In the genomic region with DNA sequence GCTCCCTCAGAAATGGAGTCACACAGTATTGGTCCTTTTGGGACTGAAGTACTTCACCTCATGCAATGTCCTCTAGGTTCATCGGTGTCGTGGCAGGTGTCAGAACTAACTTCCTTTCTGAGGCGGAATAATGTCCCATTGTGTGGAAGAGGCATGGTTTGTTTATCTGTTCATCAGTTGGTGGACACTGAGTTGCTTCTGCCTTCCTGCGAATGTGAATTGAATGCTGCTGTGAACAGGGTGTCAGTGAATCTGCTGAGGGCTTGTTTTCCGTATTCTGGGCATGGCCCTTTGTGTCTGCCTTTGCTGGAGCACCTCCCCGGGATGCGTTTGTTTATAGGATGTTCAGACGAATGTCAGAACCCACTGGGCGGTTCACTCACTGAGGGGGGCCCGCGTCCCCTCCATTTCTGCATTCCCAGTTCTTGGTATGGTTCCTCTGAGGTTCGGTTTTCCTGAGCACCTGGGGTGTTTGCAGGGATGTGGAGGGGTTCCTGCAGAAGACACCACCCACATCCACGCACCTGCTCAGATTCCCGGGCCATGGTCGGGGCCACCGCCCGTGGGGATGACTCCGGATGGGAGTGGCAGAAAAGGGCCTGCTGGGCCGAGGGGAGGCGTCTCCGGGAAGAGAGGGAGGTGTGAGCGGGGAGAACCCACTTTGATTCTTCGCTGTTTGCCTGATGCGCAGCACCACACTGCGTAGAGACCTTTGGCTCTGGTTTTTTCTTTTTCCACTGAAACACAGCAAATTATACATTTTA, we compare ENCODE assay signal across 18 cellular contexts. TPM values are rescaled to one million over a fixed set of nuclear protein-coding genes. Genes with fewer than 3 reads are reported as not detected.
DNase-seq lines count a peak whose midpoint lies in the region; ATAC-seq, FAIRE-seq and TF ChIP-seq lines count a peak whose summit lies in the region.
"Had no signal": no experiment of that assay in that cellular context is flagged by ENCODE, and none has a peak within 500 bp of the region (broad histone marks: within the 10 kb centered on the region; RNA-seq: fewer than 3 reads in every experiment).

No MANE protein-coding gene starts in this region.

- no peaks in the 10 kb centered on the region for H3K9me3 Mint-ChIP-seq in MCF 10A (ENCODE audit: unreplicated experiment)
- H3K9me3 Mint-ChIP-seq: CD4-positive, CD25-positive, alpha-beta regulatory T cell; IgD-negative memory B cell had no signal

- TF ChIP-seq EP300 in K562 (IDR thresholded peaks at IDR 0.05; ENCODE audit: low read length) = no peak

- H2AFZ ChIP-seq in K562 (ENCODE audit: low read depth, low read length) = no peak overlapping the region

- 70% methylated on average over 22 of the region's 25 CpGs for WGBS in K562 (ENCODE audit: insufficient coverage, low coverage, missing lambda C conversion rate)

- in situ Hi-C loops in K562 (cut with MboI) = no loop called here

- no peaks in the 10 kb centered on the region for H3K27me3 ChIP-seq in breast epithelium
- no peaks in the 10 kb centered on the region for H3K27me3 ChIP-seq in K562 (ENCODE audit: control insufficient read depth in 2 of 2, insufficient read depth in 2 of 2, low read length in 2 of 2)

- peak overlapping the region; percentile 41 for H3K27ac Mint-ChIP-seq in MCF 10A (ENCODE audit: low read depth, unreplicated experiment)
- H3K27ac Mint-ChIP-seq: IgD-negative memory B cell had no signal

- H3K36me3 ChIP-seq in breast epithelium = peaks cover 10% of the 10 kb centered on the region
- H3K36me3 ChIP-seq in K562 (ENCODE audit: control insufficient read depth, insufficient read depth, low read length) = peaks cover 16% of the 10 kb centered on the region; the same call in 1 of the 3 replicates
- H3K36me3 ChIP-seq: HAP-1 had no signal

- peaks cover 20% of the 10 kb centered on the region for H3K36me3 Mint-ChIP-seq in MCF 10A (ENCODE audit: insufficient read depth, unreplicated experiment)
- H3K36me3 Mint-ChIP-seq: IgD-negative memory B cell had no signal

- DNase-seq in MCF 10A (ENCODE audit: unreplicated experiment) = no peak
- DNase-seq in breast epithelium (ENCODE audit: low spot score in 2 of 2) = no peak
- no peak for DNase-seq in K562 (ENCODE audit: extremely low read depth in 1 of 4, low spot score in 3 of 4)
- DNase-seq in medulla oblongata (ENCODE audit: extremely low spot score) = peak; percentile 67
- no peak for DNase-seq in urothelium cell line (ENCODE audit: low spot score)
- DNase-seq in AML-193 (lab: John Stamatoyannopoulos, UW) = no peak
- no peak for DNase-seq in left lobe of liver (ENCODE audit: low spot score)
- no peak for DNase-seq in GM12892 (ENCODE audit: insufficient read length)
- DNase-seq: Calu3; CD4-positive, CD25-positive, alpha-beta regulatory T cell; NCI-H1436; NCI-H2081; NCI-H524 treated with DMSO at 0.1 percent for 48 hours; NK-92 treated with Interleukin-12 subunit alpha and Interleukin-12 subunit beta, amount 100 ng/mL, for 24 hours had no signal

- H3K4me3 ChIP-seq in breast epithelium (no peak overlapping the region), K562 (no peak overlapping the region)
- H3K4me3 ChIP-seq: A549, HAP-1 had no signal

- POLR2A ChIA-PET in MCF 10A (lab: Yijun Ruan, JAX) (no interaction called here), K562 (lab: Yijun Ruan, JAX) (no interaction called here)

- H3K27ac ChIP-seq in breast epithelium = no peak overlapping the region
- H3K27ac ChIP-seq in K562 (ENCODE audit: extremely low read depth, low read depth, low read length) = no peak overlapping the region
- H3K27ac ChIP-seq: A549 had no signal

- H4K20me1 ChIP-seq in K562 (replicated peaks; ENCODE audit: control insufficient read depth, insufficient read depth, low read length) = no peaks in the 10 kb centered on the region; the same call in 1 of the 2 replicates

- H3K79me2 ChIP-seq in K562 (ENCODE audit: control insufficient read depth, insufficient read depth, low read length) = peaks cover 3% of the 10 kb centered on the region; the same call in 1 of the 3 replicates

- CTCF ChIA-PET in MCF 10A (lab: Yijun Ruan, JAX) = no interaction called here
- CTCF ChIA-PET in K562 (lab: Yijun Ruan, JAX; ENCODE audit: low intra/inter-chr PET ratio) = no interaction called here

- peaks cover 22% of the 10 kb centered on the region for H3K4me1 Mint-ChIP-seq in MCF 10A (ENCODE audit: insufficient read depth, unreplicated experiment)

- H3K4me1 ChIP-seq in breast epithelium = no peaks in the 10 kb centered on the region
- H3K4me1 ChIP-seq in K562 (replicated peaks in 1 of 2; ENCODE audit: control insufficient read depth in 2 of 2, insufficient read depth in 2 of 2, low read length in 2 of 2) = peaks cover 0 to 24% of the 10 kb centered on the region in 2 experiments; a peak in 3 of 5 replicates
- H3K4me1 ChIP-seq: A549, HAP-1 had no signal

- peaks cover 5% of the 10 kb centered on the region for H3K9me1 ChIP-seq in K562 (ENCODE audit: control insufficient read depth, insufficient read depth, low read length)

- H3K9me3 ChIP-seq in breast epithelium (no peaks in the 10 kb centered on the region), K562 (replicated peaks; ENCODE audit: control insufficient read depth, insufficient read depth, low read depth, low read length) (no peaks in the 10 kb centered on the region; the same call in 1 of the 2 replicates)
- H3K9me3 ChIP-seq: HAP-1 had no signal

- H3K9ac ChIP-seq in K562 (ENCODE audit: insufficient read depth in 1 of 2, low read depth in 2 of 2, low read length in 2 of 2) = peak overlapping the region in 1 of 2 experiments; percentile 35; a peak in 1 of 4 replicates

- no TSS peak for BruUV-seq in MCF 10A (replicated peaks; lab: Mats Ljungman, UMichigan)
- no TSS peak for BruUV-seq in K562 (replicated peaks; lab: Mats Ljungman, UMichigan)

- intact Hi-C loops in MCF 10A (cut with micrococcal nuclease) = no loop called here
- intact Hi-C loops in breast epithelium (cut with DNase I; ENCODE audit: low total_unique reads) = no loop called here
- intact Hi-C loops in K562 (cut with micrococcal nuclease) = loop anchor here (10.0 kb wide), 1 partner anchor 62 kb away; no protein-coding TSS in a partner anchor

- no peak overlapping the region for H3K4me3 Mint-ChIP-seq in MCF 10A (ENCODE audit: unreplicated experiment)
- H3K4me3 Mint-ChIP-seq: CD4-positive, CD25-positive, alpha-beta regulatory T cell; IgD-negative memory B cell had no signal

- TF ChIP-seq POLR2A in breast epithelium (IDR thresholded peaks at IDR 0.05) (no peak), K562 (conservative IDR thresholded peaks at IDR 0.05) (no peak), GM12892 (IDR thresholded peaks at IDR 0.05; ENCODE audit: low read depth, low read length) (no peak)

- no peaks in the 10 kb centered on the region for H3K27me3 Mint-ChIP-seq in MCF 10A (ENCODE audit: insufficient read depth, unreplicated experiment)
- H3K27me3 Mint-ChIP-seq: CD4-positive, CD25-positive, alpha-beta regulatory T cell; IgD-negative memory B cell had no signal

- ATAC-seq in K562 (no peak), left lobe of liver (no peak)
- ATAC-seq: A549 had no signal

- H3K4me2 ChIP-seq in K562 (ENCODE audit: insufficient read depth, low read length) = no peak overlapping the region
- H3K4me2 ChIP-seq: A549 had no signal

- no peak for TF ChIP-seq RAD21 in K562 (CRISPR knock-in tag; conservative IDR thresholded peaks at IDR 0.05 in 1 of 2, IDR thresholded peaks at IDR 0.05 in 1 of 2)

- no peak for FAIRE-seq in K562 (lab: Jason Lieb, UNC)
- FAIRE-seq in urothelium cell line (lab: Jason Lieb, UNC) = peak; percentile 87
- no peak for FAIRE-seq in GM12892 (lab: Jason Lieb, UNC)
- FAIRE-seq: A549, GM18507 had no signal

- TF ChIP-seq CTCF in MCF 10A (IDR thresholded peaks at IDR 0.05; ENCODE audit: unreplicated experiment) (no peak), breast epithelium (IDR thresholded peaks at IDR 0.05) (no peak), K562 (IDR thresholded peaks at IDR 0.05 in 2 of 3, conservative IDR thresholded peaks at IDR 0.05 in 1 of 3; ENCODE audit: insufficient read depth in 2 of 3, low read depth in 1 of 3, low read length in 3 of 3) (no peak)

RNA-seq across cellular contexts. Expression of a gene that starts 33.1 kb away (rescaled TPM):
- total RNA-seq in MCF 10A (2022) (9.8 and 9.9 TPM in 2 replicates), breast epithelium (10 to 100 TPM in 1 of 3 donors, 1 to 10 TPM in 2; 6.2 to 15.0 (median 7.2) TPM), K562 (2014; rRNA removed) (8.2 and 8.9 TPM in 2 replicates), K562 (2014; rRNA removed; fragmentation: Illumina TruSeq; extraction: Trizol) (0.84 and 1.1 TPM in 2 replicates), K562 (2015; rRNA removed; fragmentation: Illumina TruSeq; extraction: Trizol) (4.0 and 4.2 TPM in 2 replicates), K562 (2021) (17.3 and 19.8 TPM in 2 replicates), left lobe of liver (8.2 TPM)
- 5.2 and 11.8 TPM in 2 replicates for total RNA-seq in K562 (2011; cell fraction: chromatin; rRNA removed; ENCODE audit: low replicate concordance)
- total RNA-seq in K562 (2011; cell fraction: nucleolus; rRNA removed) = 6.2 and 7.2 TPM in 2 replicates
- total RNA-seq in K562 (2011; cell fraction: nucleoplasm; rRNA removed) = 5.4 and 5.7 TPM in 2 replicates
- polyA plus RNA-seq in K562 (2011; rRNA removed) (3.6 and 6.8 TPM in 2 replicates), K562 (2014; fragmentation: Illumina TruSeq; extraction: Trizol) (2.1 and 5.7 TPM in 2 replicates), K562 (2014; fragmentation: Nextera tagmentation; extraction: Ambion mirVana) (under 1 TPM; 0.18 to 0.24 TPM), K562 (2014; rRNA removed) (10.3 and 10.6 TPM in 2 replicates)
- polyA plus RNA-seq in K562 (2011; cell fraction: cytosol; rRNA removed) = 10.4 and 21.4 TPM in 2 replicates
- 5.1 and 6.2 TPM in 2 replicates for polyA plus RNA-seq in K562 (2011; cell fraction: nucleus; rRNA removed)
- polyA plus RNA-seq in K562 (2012) = 10.2 and 24.4 TPM in 2 replicates
- 1.3 and 1.8 TPM in 2 replicates for polyA minus RNA-seq in K562 (2011; rRNA and poly(A)+ RNA removed)
- 6.8 and 9.4 TPM in 2 replicates for polyA minus RNA-seq in K562 (2011; cell fraction: cytosol; rRNA and poly(A)+ RNA removed)
- polyA minus RNA-seq in K562 (2011; cell fraction: nucleus; rRNA and poly(A)+ RNA removed) = 1.6 and 2.2 TPM in 2 replicates
- polyA plus RNA-seq in GM12892 (2012; ENCODE audit: missing spikeins) = 1.4 TPM

RNA-seq across cellular contexts. Expression of a gene that starts 39.7 kb away (rescaled TPM):
- total RNA-seq in MCF 10A (2022) = not detected in 2 replicates
- total RNA-seq in breast epithelium = not detected
- total RNA-seq in K562 (2011; cell fraction: chromatin; rRNA removed; ENCODE audit: low replicate concordance) = not detected in 2 replicates
- not detected in 2 replicates for total RNA-seq in K562 (2011; cell fraction: nucleolus; rRNA removed)
- not detected in 2 replicates for total RNA-seq in K562 (2011; cell fraction: nucleoplasm; rRNA removed)
- not detected in 2 replicates for total RNA-seq in K562 (2014; rRNA removed)
- total RNA-seq in K562 (2014; rRNA removed; fragmentation: Illumina TruSeq; extraction: Trizol) = not detected in 2 replicates
- not detected in 2 replicates for total RNA-seq in K562 (2015; rRNA removed; fragmentation: Illumina TruSeq; extraction: Trizol)
- not detected in 2 replicates for total RNA-seq in K562 (2021)
- polyA plus RNA-seq in K562 (2011; rRNA removed) = not detected in 2 replicates
- polyA plus RNA-seq in K562 (2011; cell fraction: cytosol; rRNA removed) = not detected in 2 replicates
- polyA plus RNA-seq in K562 (2011; cell fraction: nucleus; rRNA removed) = not detected in 2 replicates
- polyA plus RNA-seq in K562 (2012) = not detected in 2 replicates
- not detected in 2 replicates for polyA plus RNA-seq in K562 (2014; fragmentation: Illumina TruSeq; extraction: Trizol)
- polyA plus RNA-seq in K562 (2014; fragmentation: Nextera tagmentation; extraction: Ambion mirVana) = not detected
- polyA plus RNA-seq in K562 (2014; rRNA removed) = not detected in 2 replicates
- not detected in 2 replicates for polyA minus RNA-seq in K562 (2011; rRNA and poly(A)+ RNA removed)
- polyA minus RNA-seq in K562 (2011; cell fraction: cytosol; rRNA and poly(A)+ RNA removed) = not detected in 2 replicates
- not detected in 2 replicates for polyA minus RNA-seq in K562 (2011; cell fraction: nucleus; rRNA and poly(A)+ RNA removed)
- not detected for total RNA-seq in left lobe of liver
- polyA plus RNA-seq in GM12892 (2012; ENCODE audit: missing spikeins) = not detected
- total RNA-seq: Calu3; CD4-positive, CD25-positive, alpha-beta regulatory T cell had no signal
- polyA plus RNA-seq: A549; CD4-positive, CD25-positive, alpha-beta regulatory T cell; IgD-negative memory B cell had no signal
